Comparison of ENCODE assay signal across 13 cellular contexts in genomic region chr2:30149976-30150375, GRCh38. TPM values are rescaled to one million over a fixed set of nuclear protein-coding genes. Genes with fewer than 3 reads are reported as not detected.
DNase-seq lines count a peak whose midpoint lies in the region; ATAC-seq, FAIRE-seq and TF ChIP-seq lines count a peak whose summit lies in the region.
"Had no signal": no experiment of that assay in that cellular context is flagged by ENCODE, and none has a peak within 500 bp of the region (broad histone marks: within the 10 kb centered on the region; RNA-seq: fewer than 3 reads in every experiment).

No MANE protein-coding gene starts in this region.

- H3K36me3 ChIP-seq in SK-N-SH (replicated peaks in 1 of 2; ENCODE audit: control insufficient read depth in 1 of 2, insufficient read depth in 2 of 2, low read length in 1 of 2), result peaks cover 39 to 52% of the 10 kb centered on the region in 2 experiments
- H3K36me3 ChIP-seq in keratinocyte (ENCODE audit: control insufficient read depth in 2 of 2, extremely low read depth in 1 of 2, insufficient read depth in 2 of 2, low read length in 2 of 2), result peaks cover 4 to 7% of the 10 kb centered on the region in 2 experiments
- H3K36me3 ChIP-seq in smooth muscle cell (ENCODE audit: low read depth), result no peaks in the 10 kb centered on the region

- H3K27ac Mint-ChIP-seq in activated CD8-positive, alpha-beta T cell treated with anti-CD3 and anti-CD28 coated beads for 36 hours, result peak overlapping the region; percentile 67

- TF ChIP-seq EP300 in SK-N-SH (IDR thresholded peaks at IDR 0.05; ENCODE audit: borderline replicate concordance in 1 of 2, low read depth in 1 of 2, low read length in 1 of 2), result no peak

- H3K27ac ChIP-seq in SK-N-SH (ENCODE audit: low read depth in 2 of 2, low read length in 1 of 2), result peak overlapping the region in 1 of 2 experiments; percentile 32; a peak in 1 of 4 replicates
- no peak overlapping the region for H3K27ac ChIP-seq in keratinocyte (ENCODE audit: control insufficient read depth, insufficient read depth, low read length)
- H3K27ac ChIP-seq in smooth muscle cell (ENCODE audit: low read depth), result peak overlapping the region; percentile 100
- H3K27ac ChIP-seq: 22Rv1 had no signal

- H3K9me3 Mint-ChIP-seq in activated CD8-positive, alpha-beta T cell treated with anti-CD3 and anti-CD28 coated beads for 36 hours, result no peaks in the 10 kb centered on the region

- H3K27me3 Mint-ChIP-seq in activated CD8-positive, alpha-beta T cell treated with anti-CD3 and anti-CD28 coated beads for 36 hours, result no peaks in the 10 kb centered on the region

- H3K4me2 ChIP-seq in SK-N-SH (peak overlapping the region; percentile 73), keratinocyte (ENCODE audit: control insufficient read depth, extremely low read depth, insufficient read depth, low read depth, low read length) (peak overlapping the region; percentile 99), smooth muscle cell (peak overlapping the region; percentile 90)

- POLR2A ChIA-PET in SK-N-SH (lab: Yijun Ruan, JAX), result interaction anchor here (0.7 to 1.3 kb wide), 2 partner anchors 12 to 1123 kb away, joined by 3 to 4 read pairs; no protein-coding TSS in a partner anchor
- POLR2A ChIA-PET in activated CD8-positive, alpha-beta T cell treated with anti-CD3 and anti-CD28 coated beads for 36 hours (lab: Charles Lee), result interaction anchor here (1.2 kb wide), 2 partner anchors 9 to 272 kb away, joined by 3 read pairs; no protein-coding TSS in a partner anchor

- H3K27me3 ChIP-seq in SK-N-SH (ENCODE audit: insufficient read depth) (no peaks in the 10 kb centered on the region), keratinocyte (ENCODE audit: control insufficient read depth, extremely low read depth, insufficient read depth, low read length) (no peaks in the 10 kb centered on the region), smooth muscle cell (ENCODE audit: low read depth) (no peaks in the 10 kb centered on the region)

- H3K4me1 Mint-ChIP-seq in activated CD8-positive, alpha-beta T cell treated with anti-CD3 and anti-CD28 coated beads for 36 hours (ENCODE audit: low read depth), result peaks cover 65% of the 10 kb centered on the region

- peaks cover 26% of the 10 kb centered on the region for H3K36me3 Mint-ChIP-seq in activated CD8-positive, alpha-beta T cell treated with anti-CD3 and anti-CD28 coated beads for 36 hours (ENCODE audit: low read depth)

- no peak for FAIRE-seq in keratinocyte (lab: Jason Lieb, UNC)

- TF ChIP-seq CTCF in SK-N-SH (IDR thresholded peaks at IDR 0.05) (no peak), keratinocyte (optimal IDR thresholded peaks at IDR 0.05 in 1 of 3, IDR thresholded peaks at IDR 0.05 in 1 of 3, conservative IDR thresholded peaks at IDR 0.05 in 1 of 3; ENCODE audit: extremely low read depth in 1 of 3, insufficient read depth in 2 of 3, low read length in 3 of 3) (no peak), smooth muscle cell (IDR thresholded peaks at IDR 0.05; ENCODE audit: borderline replicate concordance, insufficient read depth, poor library complexity, severe bottlenecking) (no peak)
- TF ChIP-seq CTCF in activated CD8-positive, alpha-beta T cell treated with anti-CD3 and anti-CD28 coated beads for 36 hours (IDR thresholded peaks at IDR 0.05), result no peak

- intact Hi-C loops in activated CD8-positive, alpha-beta T cell treated with anti-CD3 and anti-CD28 coated beads for 36 hours (cut with micrococcal nuclease), result loop anchor here (5.0 kb wide), 1 partner anchor 77 kb away; no protein-coding TSS in a partner anchor

- dilution Hi-C loops in keratinocyte (cut with MboI; ENCODE audit: extremely low pct_ligation_motif_present, low sequenced_read_pairs), result no loop called here

- H3K4me3 ChIP-seq in SK-N-SH (ENCODE audit: low read depth in 2 of 2, low read length in 1 of 2) (peak overlapping the region in 1 of 2 experiments; percentile 16; a peak in 1 of 4 replicates), keratinocyte (ENCODE audit: control insufficient read depth in 2 of 3, extremely low read depth in 1 of 3, insufficient read depth in 2 of 3, low read depth in 1 of 3, low read length in 3 of 3) (peak overlapping the region in 2 of 3 experiments; percentile 55 to 88), smooth muscle cell (peak overlapping the region; percentile 96)

- H3K9me2 ChIP-seq in SK-N-SH, result no peaks in the 10 kb centered on the region

- no peaks in the 10 kb centered on the region for H3K9me3 ChIP-seq in SK-N-SH
- no peaks in the 10 kb centered on the region for H3K9me3 ChIP-seq in keratinocyte (ENCODE audit: control insufficient read depth, low read depth, low read length)
- H3K9me3 ChIP-seq in smooth muscle cell (replicated peaks; ENCODE audit: low read depth), result no peaks in the 10 kb centered on the region

- H3K9ac ChIP-seq in SK-N-SH, result peak overlapping the region; percentile 19; the same call in 1 of the 2 replicates
- peak overlapping the region; percentile 33 for H3K9ac ChIP-seq in keratinocyte (ENCODE audit: control insufficient read depth, extremely low read depth, insufficient read depth, low read length)
- H3K9ac ChIP-seq in smooth muscle cell (ENCODE audit: low read depth), result no peak overlapping the region

- DNase-seq in SK-N-SH (no peak), keratinocyte (ENCODE audit: low read depth, low spot score) (no peak), smooth muscle cell (lab: John Stamatoyannopoulos, UW; ENCODE audit: unreplicated experiment) (no peak), NCI-H345 (lab: John Stamatoyannopoulos, UW) (no peak), NCI-H146 (lab: John Stamatoyannopoulos, UW) (no peak)
- DNase-seq in activated CD8-positive, alpha-beta T cell treated with anti-CD3 and anti-CD28 coated beads for 36 hours, result no peak
- DNase-seq in stimulated activated CD4-positive, alpha-beta T cell treated with anti-CD3 and anti-CD28 coated beads, Interleukin-12 subunit alpha, Interleukin-12 subunit beta, amount 100 ng/mL, for 4 hours, result no peak
- DNase-seq: GDM1, midbrain, NCI-H2029, Right ventricle myocardium superior had no signal

- H2AFZ ChIP-seq in SK-N-SH (ENCODE audit: low read depth), result no peak overlapping the region
- no peak overlapping the region for H2AFZ ChIP-seq in keratinocyte (ENCODE audit: control insufficient read depth, low read length)
- no peak overlapping the region for H2AFZ ChIP-seq in smooth muscle cell (ENCODE audit: low read depth)

- peak overlapping the region; percentile 78 for H3K4me3 Mint-ChIP-seq in activated CD8-positive, alpha-beta T cell treated with anti-CD3 and anti-CD28 coated beads for 36 hours

- ATAC-seq in SK-N-SH treated with all-trans-retinoic acid at 6 μM for 48 hours, result no peak
- ATAC-seq in activated CD8-positive, alpha-beta T cell treated with anti-CD3 and anti-CD28 coated beads for 36 hours, result no peak

- H3F3A ChIP-seq in SK-N-SH (replicated peaks; ENCODE audit: insufficient read depth) (peaks cover 21% of the 10 kb centered on the region), smooth muscle cell (ENCODE audit: low read depth) (peaks cover 7% of the 10 kb centered on the region)

- H3K9me1 ChIP-seq in keratinocyte (ENCODE audit: control insufficient read depth, extremely low read depth, insufficient read depth, low read length), result no peaks in the 10 kb centered on the region

- peaks cover 75% of the 10 kb centered on the region for H3K79me2 ChIP-seq in SK-N-SH (ENCODE audit: insufficient read depth)
- H3K79me2 ChIP-seq in keratinocyte (ENCODE audit: control insufficient read depth, insufficient read depth, low read length), result peaks cover 24% of the 10 kb centered on the region
- H3K79me2 ChIP-seq in smooth muscle cell (ENCODE audit: low read depth), result peaks cover 64% of the 10 kb centered on the region

- H4K20me1 ChIP-seq in SK-N-SH (ENCODE audit: insufficient read depth) (peaks cover 59% of the 10 kb centered on the region), keratinocyte (ENCODE audit: control insufficient read depth, extremely low read depth, insufficient read depth, low read length) (peaks cover 11% of the 10 kb centered on the region), smooth muscle cell (ENCODE audit: low read depth) (peaks cover 72% of the 10 kb centered on the region)

- peaks cover 26 to 58% of the 10 kb centered on the region in 2 experiments; a peak in 3 of 4 replicates for H3K4me1 ChIP-seq in SK-N-SH (ENCODE audit: control insufficient read depth in 1 of 2, insufficient read depth in 2 of 2, low read depth in 1 of 2, low read length in 1 of 2)
- peaks cover 32% of the 10 kb centered on the region for H3K4me1 ChIP-seq in keratinocyte (ENCODE audit: control insufficient read depth, extremely low read depth, insufficient read depth, low read length)
- peaks cover 39% of the 10 kb centered on the region for H3K4me1 ChIP-seq in smooth muscle cell (ENCODE audit: low read depth)

- 32% methylated on average over 1 of the region's 1 CpG for WGBS in SK-N-SH (ENCODE audit: low lambda C conversion rate)
- WGBS in smooth muscle cell (ENCODE audit: low lambda C conversion rate), result 23% methylated on average over 1 of the region's 1 CpG

- CTCF ChIA-PET in SK-N-SH (lab: Yijun Ruan, JAX), result interaction anchor here (1.1 to 8.5 kb wide), 7 partner anchors 14 to 565 kb away, joined by 3 to 126 read pairs (median 4); no protein-coding TSS in a partner anchor
- CTCF ChIA-PET in activated CD8-positive, alpha-beta T cell treated with anti-CD3 and anti-CD28 coated beads for 36 hours (lab: Charles Lee), result interaction anchor here (1.0 to 9.1 kb wide), 9 partner anchors 9 to 1373 kb away, joined by 3 to 111 read pairs (median 8); no protein-coding TSS in a partner anchor

- no peak for TF ChIP-seq RAD21 in SK-N-SH (IDR thresholded peaks at IDR 0.05; ENCODE audit: low read length)

TF ChIP-seq in SK-N-SH treated with all-trans-retinoic acid at 6 μM for 48 hours, 23 proteins besides CTCF, POLR2A, EP300 and RAD21 (continues in another document):
- no peak for TF ChIP-seq TCF4 (CRISPR knock-in tag; IDR thresholded peaks at IDR 0.05; ENCODE audit: borderline replicate concordance)
- no peak for TF ChIP-seq ARNTL (CRISPR knock-in tag; IDR thresholded peaks at IDR 0.05; ENCODE audit: borderline replicate concordance, low read depth)
- TF ChIP-seq ZC3H10 (CRISPR knock-in tag; IDR thresholded peaks at IDR 0.05), result no peak
- TF ChIP-seq BACH2 (CRISPR knock-in tag; IDR thresholded peaks at IDR 0.05; ENCODE audit: borderline replicate concordance), result no peak

RNA-seq across cellular contexts. Expression of gene YPEL5, which starts 3.2 kb away (rescaled TPM):
- polyA plus RNA-seq in SK-N-SH (2012; rRNA removed) (60.5 and 81.6 TPM in 2 replicates), keratinocyte (70.7 to 149 TPM (median 126 TPM) in 3 replicates), smooth muscle cell (95.7 and 120 TPM in 2 replicates)
- 74.0 and 87.5 TPM in 2 replicates for polyA plus RNA-seq in SK-N-SH (2012; cell fraction: cytosol; rRNA removed)
- 59.0 and 95.1 TPM in 2 replicates for polyA plus RNA-seq in SK-N-SH (2012; cell fraction: nucleus; rRNA removed)
- total RNA-seq in activated CD8-positive, alpha-beta T cell treated with anti-CD3 and anti-CD28 coated beads for 36 hours, result 10 to 100 TPM; 28.0 to 28.4 TPM
- 64.9 TPM for polyA plus RNA-seq in keratinocyte (2011; ENCODE audit: low read depth)
- polyA plus RNA-seq in keratinocyte (2011; cell fraction: cytosol; rRNA removed), result 101 and 134 TPM in 2 replicates
- polyA plus RNA-seq in keratinocyte (2011; cell fraction: nucleus; rRNA removed), result 118 and 123 TPM in 2 replicates
- polyA plus RNA-seq in keratinocyte (2012; ENCODE audit: low replicate concordance), result 61.5 and 163 TPM in 2 replicates
- 33.9 to 127 TPM (median 83.5 TPM) in 3 replicates for polyA minus RNA-seq in keratinocyte
- 47.6 TPM for polyA minus RNA-seq in keratinocyte (2011; cell fraction: cytosol; rRNA and poly(A)+ RNA removed)
- polyA minus RNA-seq in keratinocyte (2011; cell fraction: nucleus; rRNA and poly(A)+ RNA removed), result 74.0 and 123 TPM in 2 replicates
- 155 and 167 TPM in 2 replicates for total RNA-seq in smooth muscle cell
